9 cellular contexts compared by ENCODE assay signal in the genomic region with DNA sequence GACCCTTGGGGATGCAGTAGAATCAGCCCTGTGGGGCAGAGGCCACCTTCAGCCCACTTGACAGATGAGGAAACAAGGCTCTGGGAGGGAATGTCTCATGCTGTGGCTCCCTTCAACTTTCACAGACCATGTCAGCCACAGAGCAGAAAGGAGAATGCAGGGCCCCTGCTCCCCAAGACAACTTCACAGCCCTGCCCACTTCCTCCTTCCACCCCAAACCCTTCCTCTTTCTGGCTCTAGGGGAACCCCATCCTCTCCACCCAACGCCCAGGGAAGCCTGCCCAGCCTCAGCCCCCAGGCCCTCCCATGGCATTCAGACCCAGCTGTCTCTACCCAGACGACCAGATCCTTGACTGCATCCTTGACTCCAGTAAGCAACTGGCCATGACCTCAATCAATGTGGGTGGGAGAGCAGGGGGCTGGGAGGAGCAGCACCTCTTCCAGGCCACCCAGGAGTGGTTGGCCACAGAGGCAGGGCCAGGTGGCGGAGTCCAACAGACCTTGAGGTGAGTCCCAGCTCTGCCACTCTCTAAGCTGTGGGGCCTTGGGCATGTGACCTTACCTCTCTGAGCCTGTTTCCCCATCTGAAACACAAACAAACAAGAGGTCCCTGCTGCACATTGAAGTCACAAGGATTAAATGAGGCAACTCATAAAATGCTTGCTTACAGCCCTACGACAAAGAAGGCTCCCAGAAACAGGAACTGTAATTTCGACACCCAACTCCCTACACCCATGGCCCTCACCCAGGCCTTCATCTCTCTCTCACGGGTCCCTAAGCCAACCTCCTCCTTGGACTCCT.
DNase-seq lines count a peak whose midpoint lies in the region; ATAC-seq and TF ChIP-seq lines count a peak whose summit lies in the region.
"Had no signal": no experiment of that assay in that cellular context is flagged by ENCODE, and none has a peak within 500 bp of the region (broad histone marks: within the 10 kb centered on the region; RNA-seq: fewer than 3 reads in every experiment).

No MANE protein-coding gene starts in this region.

- peak overlapping the region; percentile 62 for H3K4me3 Mint-ChIP-seq in activated T-cell treated with anti-CD3 and anti-CD28 coated beads, Interleukin-2, amount 50 U/mL, for 24 hours

- ATAC-seq in HG03342 (IDR thresholded peaks at IDR 0.05; ENCODE audit: unreplicated experiment) (peak; percentile 40), HG03457 (IDR thresholded peaks at IDR 0.05; ENCODE audit: unreplicated experiment) (no peak)

- H3K27me3 Mint-ChIP-seq in activated T-cell treated with anti-CD3 and anti-CD28 coated beads, Interleukin-2, amount 50 U/mL, for 24 hours = no peaks in the 10 kb centered on the region

- peak overlapping the region; percentile 33 for H3K4me3 ChIP-seq in DOHH2 (ENCODE audit: low read length)
- H3K4me3 ChIP-seq: tibial artery had no signal

- peak overlapping the region; percentile 58 for H3K27ac ChIP-seq in DOHH2 (ENCODE audit: low read depth, low read length)
- H3K27ac ChIP-seq: tibial artery had no signal

- peak overlapping the region; percentile 45 for H3K4me2 ChIP-seq in DOHH2 (ENCODE audit: low read length)

- H3K9me2 ChIP-seq in DOHH2 (replicated peaks; ENCODE audit: control insufficient read depth, low read length) = no peaks in the 10 kb centered on the region

- no peaks in the 10 kb centered on the region for H3K9me3 Mint-ChIP-seq in activated T-cell treated with anti-CD3 and anti-CD28 coated beads, Interleukin-2, amount 50 U/mL, for 24 hours

- TF ChIP-seq CTCF in DOHH2 (IDR thresholded peaks at IDR 0.05; ENCODE audit: low read depth, low read length, poor library complexity, severe bottlenecking) = no peak

- peak overlapping the region; percentile 96 for H3K27ac Mint-ChIP-seq in activated T-cell treated with anti-CD3 and anti-CD28 coated beads, Interleukin-2, amount 50 U/mL, for 24 hours

- peaks cover 66% of the 10 kb centered on the region for H3K4me1 ChIP-seq in DOHH2 (ENCODE audit: control insufficient read depth, low read length)

- H3K36me3 ChIP-seq in DOHH2 (ENCODE audit: control insufficient read depth, low read length) = peaks cover 91% of the 10 kb centered on the region

- peak; percentile 51 for DNase-seq in activated T-cell treated with anti-CD3 and anti-CD28 coated beads, Interleukin-2, amount 50 U/mL, for 24 hours
- DNase-seq in medulla oblongata (ENCODE audit: extremely low spot score) (peak; percentile 72), NCI-H524 treated with DMSO at 0.1 percent for 48 hours (lab: John Stamatoyannopoulos, UW) (no peak), iPS-NIHi11 (ENCODE audit: low spot score) (no peak), DMS79 (lab: John Stamatoyannopoulos, UW) (no peak)

- peaks cover 11% of the 10 kb centered on the region for H3F3A ChIP-seq in DOHH2 (ENCODE audit: control insufficient read depth, insufficient read depth)

- peaks cover 6% of the 10 kb centered on the region; the same call in 1 of the 2 replicates for H4K20me1 ChIP-seq in DOHH2 (ENCODE audit: control insufficient read depth, insufficient read depth, low read depth, low read length)

- H3K27me3 ChIP-seq in DOHH2 (ENCODE audit: control insufficient read depth, low read length) = no peaks in the 10 kb centered on the region
- H3K27me3 ChIP-seq: tibial artery had no signal

- peaks cover 48% of the 10 kb centered on the region for H3K79me2 ChIP-seq in DOHH2 (ENCODE audit: control insufficient read depth, low read length)

- H3K36me3 Mint-ChIP-seq in activated T-cell treated with anti-CD3 and anti-CD28 coated beads, Interleukin-2, amount 50 U/mL, for 24 hours (ENCODE audit: low read depth) = peaks cover 94% of the 10 kb centered on the region

- H3K4me1 Mint-ChIP-seq in activated T-cell treated with anti-CD3 and anti-CD28 coated beads, Interleukin-2, amount 50 U/mL, for 24 hours (ENCODE audit: low read depth) = peaks cover 86% of the 10 kb centered on the region

- no peaks in the 10 kb centered on the region for H3K9me3 ChIP-seq in DOHH2 (ENCODE audit: control insufficient read depth, insufficient read depth, low read length)
- H3K9me3 ChIP-seq: tibial artery had no signal

Comparison
In these comparisons a context has a peak if more than half of its experiments do, and no peak if none do; other contexts are left out.
1. DNase-seq: peak in activated T-cell treated with anti-CD3 and anti-CD28 coated beads, Interleukin-2, amount 50 U/mL, for 24 hours (single experiment) and medulla oblongata (single experiment); none in NCI-H524 treated with DMSO at 0.1 percent for 48 hours (single experiment), iPS-NIHi11 (single experiment) and DMS79 (single experiment).